Comparison of ENCODE assay signal across 9 cellular contexts in genomic region chr17:27832851-27833250, GRCh38. TPM values are rescaled to one million over a fixed set of nuclear protein-coding genes. Genes with fewer than 3 reads are reported as not detected.
"Had no signal": no experiment of that assay in that cellular context is flagged by ENCODE, and none has a peak within 500 bp of the region (broad histone marks: within the 10 kb centered on the region; RNA-seq: fewer than 3 reads in every experiment).

No MANE protein-coding gene starts in this region.

- ATAC-seq: GM23338, HCT116 had no signal

- H3K27ac ChIP-seq: GM23248 had no signal

- H3K4me3 ChIP-seq: GM23248, GM23338, HAP-1 had no signal

- H3K4me1 ChIP-seq: HAP-1 had no signal

- DNase-seq: GM23248, GOT3, H7, H9, HCEC 1CT, HFFc6 had no signal

- H3K9ac ChIP-seq: GM23248 had no signal

- H3K9me3 ChIP-seq: HAP-1 had no signal

- H3K4me2 ChIP-seq: GM23338 had no signal

- H2AFZ ChIP-seq: GM23248, GM23338 had no signal

- H3K36me3 ChIP-seq: HAP-1 had no signal

RNA-seq across cellular contexts. Expression of gene NOS2, which starts 32.5 kb away (rescaled TPM):
- polyA plus RNA-seq: GM23248 had no signal
